8 cellular contexts compared by ENCODE assay signal in the genomic region with DNA sequence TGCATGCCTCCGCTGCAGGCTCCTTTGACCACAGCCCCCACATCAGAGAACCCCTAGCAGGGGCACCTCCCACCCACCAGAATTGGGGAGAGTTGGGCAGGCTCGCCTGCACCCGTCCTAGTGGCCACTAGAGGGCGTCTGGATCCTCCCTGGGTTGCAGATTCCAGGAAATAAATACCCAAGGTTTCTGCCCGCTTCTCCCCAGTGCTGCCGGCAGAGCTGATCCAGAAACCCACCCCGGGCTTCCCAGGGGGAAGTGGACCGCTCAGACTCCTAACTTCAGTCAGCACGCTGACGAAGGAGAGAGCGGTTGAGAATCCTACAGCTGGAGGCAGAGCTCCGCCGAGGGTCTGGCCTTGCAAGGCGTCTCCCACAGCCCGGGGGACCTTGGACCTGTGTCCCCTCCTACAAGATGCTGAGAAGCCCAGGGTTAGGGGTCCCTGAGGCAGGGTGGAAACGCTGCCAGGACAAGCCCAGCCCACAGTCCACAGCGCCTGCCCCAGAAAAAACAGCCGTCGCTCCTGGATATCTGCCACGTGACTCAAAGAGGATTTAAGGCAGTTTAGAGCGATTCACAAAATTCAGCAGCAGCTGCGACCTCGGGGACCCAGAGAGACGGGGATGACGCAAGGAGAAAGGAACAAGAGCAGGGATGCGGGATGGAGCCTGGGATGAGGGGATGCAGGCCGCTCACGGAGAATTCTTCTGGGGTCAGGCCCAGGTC. TPM values are rescaled to one million over a fixed set of nuclear protein-coding genes. Genes with fewer than 3 reads are reported as not detected.
DNase-seq lines count a peak whose midpoint lies in the region; ATAC-seq, FAIRE-seq and TF ChIP-seq lines count a peak whose summit lies in the region.

No MANE protein-coding gene starts in this region.

- TF ChIP-seq POLR2A in GM12891 (IDR thresholded peaks at IDR 0.05; ENCODE audit: low read depth, low read length), result no peak
- no peak for TF ChIP-seq POLR2A in tibial nerve (IDR thresholded peaks at IDR 0.05)

- peak overlapping the region; percentile 53 for H3K4me3 Mint-ChIP-seq in activated naive CD8-positive, alpha-beta T cell treated with anti-CD3 and anti-CD28 coated beads, Interleukin-2, amount 50 U/mL, for 24 hours

- no peak overlapping the region for H3K18ac ChIP-seq in trophoblast cell (ENCODE audit: low read length)

- peak overlapping the region; percentile 26 for H4K8ac ChIP-seq in trophoblast cell (ENCODE audit: low read depth, low read length)

- H3K27ac ChIP-seq in trophoblast cell (ENCODE audit: low read depth, low read length), result no peak overlapping the region
- H3K27ac ChIP-seq in tibial nerve, result peak overlapping the region in 1 of 4 donors; percentile 39

- H3K4me1 ChIP-seq in trophoblast cell (ENCODE audit: control insufficient read depth in 1 of 2, insufficient read depth in 2 of 2, low read length in 2 of 2) (no peaks in the 10 kb centered on the region), tibial nerve (peaks cover 0 to 12% (median 0%) of the 10 kb centered on the region in 4 donors)

- FAIRE-seq in GM12891 (lab: Jason Lieb, UNC), result no peak

- no peaks in the 10 kb centered on the region for H3K36me3 Mint-ChIP-seq in activated naive CD8-positive, alpha-beta T cell treated with anti-CD3 and anti-CD28 coated beads, Interleukin-2, amount 50 U/mL, for 24 hours (ENCODE audit: low read depth)

- H3K79me2 ChIP-seq in trophoblast cell (ENCODE audit: control insufficient read depth, insufficient read depth, low read length, poor library complexity), result no peaks in the 10 kb centered on the region

- H2AFZ ChIP-seq in trophoblast cell (ENCODE audit: insufficient read depth, low read length, poor library complexity), result no peak overlapping the region

- H3K4me1 Mint-ChIP-seq in activated naive CD8-positive, alpha-beta T cell treated with anti-CD3 and anti-CD28 coated beads, Interleukin-2, amount 50 U/mL, for 24 hours, result peaks cover 2% of the 10 kb centered on the region

- peak; percentile 38 for ATAC-seq in activated naive CD8-positive, alpha-beta T cell treated with anti-CD3 and anti-CD28 coated beads, Interleukin-2, amount 50 U/mL, for 24 hours
- ATAC-seq in left cardiac atrium, result peak; percentile 56 to 81

- peak; percentile 78 to 94 (median 84) for TF ChIP-seq CTCF in tibial nerve (IDR thresholded peaks at IDR 0.05)

- H3K4ac ChIP-seq in trophoblast cell (ENCODE audit: low read depth, low read length), result no peak overlapping the region

- H3K27me3 Mint-ChIP-seq in activated naive CD8-positive, alpha-beta T cell treated with anti-CD3 and anti-CD28 coated beads, Interleukin-2, amount 50 U/mL, for 24 hours, result peaks cover 32% of the 10 kb centered on the region

- intact Hi-C loops in left cardiac atrium (cut with DNase I), result loop anchor here in 1 of 2 donors (2.0 kb wide), 1 partner anchor 179 kb away; no protein-coding TSS in a partner anchor

- no peak overlapping the region for H2BK120ac ChIP-seq in trophoblast cell (ENCODE audit: insufficient read depth, low read length, poor library complexity)

- H3K14ac ChIP-seq in trophoblast cell (ENCODE audit: low read length), result no peak overlapping the region

- H3K9ac ChIP-seq in trophoblast cell (ENCODE audit: low read length), result peak overlapping the region; percentile 6

- H3K79me1 ChIP-seq in trophoblast cell (ENCODE audit: low read length), result no peaks in the 10 kb centered on the region

- no peak overlapping the region for H4K12ac ChIP-seq in trophoblast cell (ENCODE audit: low read depth, low read length)

- H4K91ac ChIP-seq in trophoblast cell (ENCODE audit: low read depth, low read length), result no peak overlapping the region

- no peak overlapping the region for H2BK12ac ChIP-seq in trophoblast cell (ENCODE audit: low read length)

- no peak overlapping the region for H3K27ac Mint-ChIP-seq in activated naive CD8-positive, alpha-beta T cell treated with anti-CD3 and anti-CD28 coated beads, Interleukin-2, amount 50 U/mL, for 24 hours

- TF ChIP-seq EP300 in tibial nerve (IDR thresholded peaks at IDR 0.05), result no peak

- peak; percentile 87 for DNase-seq in 8988T
- peak; percentile 74 for DNase-seq in GM12891 (ENCODE audit: insufficient read length, low spot score)
- DNase-seq in HT1080 (ENCODE audit: low read depth), result peak; percentile 23
- peak; percentile 86 for DNase-seq in SK-N-DZ (ENCODE audit: low spot score)
- DNase-seq in activated naive CD8-positive, alpha-beta T cell treated with anti-CD3 and anti-CD28 coated beads, Interleukin-2, amount 50 U/mL, for 24 hours, result peak; percentile 68
- peak; percentile 72 for DNase-seq in left cardiac atrium
- peak; percentile 18 to 60 for DNase-seq in trophoblast cell
- DNase-seq in tibial nerve (ENCODE audit: low spot score in 2 of 2), result peak; percentile 30 to 50

- WGBS in trophoblast cell (ENCODE audit: extremely low coverage, insufficient coverage, insufficient read length), result no CpG with 5 or more reads among the region's 28 CpGs
- 4 to 6% methylated on average over 24 to 28 of the region's 28 CpGs for WGBS in tibial nerve, 2 donors

- H3K36me3 ChIP-seq in trophoblast cell (ENCODE audit: control insufficient read depth in 1 of 2, insufficient read depth in 2 of 2, low read length in 2 of 2), result no peaks in the 10 kb centered on the region
- no peaks in the 10 kb centered on the region for H3K36me3 ChIP-seq in tibial nerve

- H3K9me3 Mint-ChIP-seq in activated naive CD8-positive, alpha-beta T cell treated with anti-CD3 and anti-CD28 coated beads, Interleukin-2, amount 50 U/mL, for 24 hours, result no peaks in the 10 kb centered on the region

- H2AK5ac ChIP-seq in trophoblast cell (ENCODE audit: low read length), result no peak overlapping the region

- no peak overlapping the region for H2BK5ac ChIP-seq in trophoblast cell (ENCODE audit: low read depth, low read length, poor library complexity)

- H3K23ac ChIP-seq in trophoblast cell (ENCODE audit: low read length), result no peak overlapping the region

- H3K27me3 ChIP-seq in trophoblast cell (ENCODE audit: insufficient read depth, low read length) (peaks cover 16% of the 10 kb centered on the region), tibial nerve (peaks cover 0 to 37% of the 10 kb centered on the region in 2 donors)

- H3K4me3 ChIP-seq in trophoblast cell (ENCODE audit: low read depth, low read length), result no peak overlapping the region
- peak overlapping the region; percentile 8 to 41 (median 26) for H3K4me3 ChIP-seq in tibial nerve

- H3K9me3 ChIP-seq in trophoblast cell (ENCODE audit: insufficient read depth, low read depth, low read length), result peaks cover 4% of the 10 kb centered on the region
- no peaks in the 10 kb centered on the region for H3K9me3 ChIP-seq in tibial nerve

- H3K4me2 ChIP-seq in trophoblast cell (ENCODE audit: low read length), result peak overlapping the region; percentile 75

TF ChIP-seq in GM12891, 5 proteins besides CTCF, POLR2A, EP300 and RAD21:
- TF ChIP-seq SPI1 (IDR thresholded peaks at IDR 0.05; ENCODE audit: low read depth, low read length), result no peak
- no peak for TF ChIP-seq PAX5 (IDR thresholded peaks at IDR 0.05; ENCODE audit: insufficient read depth, low read length, severe bottlenecking)
- no peak for TF ChIP-seq POLR2AphosphoS5 (IDR thresholded peaks at IDR 0.05; ENCODE audit: low read depth, low read length)
- no peak for TF ChIP-seq POU2F2 (IDR thresholded peaks at IDR 0.05; ENCODE audit: low read depth, low read length)
- TF ChIP-seq TAF1 (IDR thresholded peaks at IDR 0.05; ENCODE audit: low read depth, low read length), result no peak
TF ChIP-seq in GM12891: peak in this region for 0.

RNA-seq across cellular contexts. Expression of a gene that starts 32.6 kb away (rescaled TPM):
- polyA plus RNA-seq in GM12891 (2012; ENCODE audit: low read depth, missing spikeins), result 0.09 TPM
- total RNA-seq in HT1080 (2014; rRNA removed; shearing (Covaris generic)), result not detected in 2 replicates
- polyA plus RNA-seq in HT1080 (2015; cell fraction: cytosol; rRNA removed), result not detected in 2 replicates
- not detected in 2 replicates for polyA plus RNA-seq in HT1080 (2015; cell fraction: nucleus; rRNA removed)
- 29.3 and 31.8 TPM in 2 replicates for polyA plus RNA-seq in SK-N-DZ (2014; cell fraction: cytosol; rRNA removed)
- 21.9 and 24.6 TPM in 2 replicates for polyA plus RNA-seq in SK-N-DZ (2014; cell fraction: nucleus; rRNA removed)
- total RNA-seq in left cardiac atrium, result 1 to 10 TPM; 6.4 to 6.9 TPM
- not detected in 2 replicates for polyA plus RNA-seq in trophoblast cell (2013)
- total RNA-seq in tibial nerve, result 10 to 100 TPM in 2 of 4 donors, 1 to 10 TPM in 2; 5.4 to 15.9 (median 10.0) TPM

Comparison
In these comparisons a context has a peak if more than half of its experiments do, and no peak if none do; other contexts are left out.
1. DNase-seq: peak in every context shown above with its lines; median percentile 87 in 8988T; 86 in SK-N-DZ; 74 in GM12891; 72 in left cardiac atrium; 68 in activated naive CD8-positive, alpha-beta T cell treated with anti-CD3 and anti-CD28 coated beads, Interleukin-2, amount 50 U/mL, for 24 hours; 40 in tibial nerve; 39 in trophoblast cell; 23 in HT1080.